Comparison of ENCODE assay signal across 8 cellular contexts in the genomic region with DNA sequence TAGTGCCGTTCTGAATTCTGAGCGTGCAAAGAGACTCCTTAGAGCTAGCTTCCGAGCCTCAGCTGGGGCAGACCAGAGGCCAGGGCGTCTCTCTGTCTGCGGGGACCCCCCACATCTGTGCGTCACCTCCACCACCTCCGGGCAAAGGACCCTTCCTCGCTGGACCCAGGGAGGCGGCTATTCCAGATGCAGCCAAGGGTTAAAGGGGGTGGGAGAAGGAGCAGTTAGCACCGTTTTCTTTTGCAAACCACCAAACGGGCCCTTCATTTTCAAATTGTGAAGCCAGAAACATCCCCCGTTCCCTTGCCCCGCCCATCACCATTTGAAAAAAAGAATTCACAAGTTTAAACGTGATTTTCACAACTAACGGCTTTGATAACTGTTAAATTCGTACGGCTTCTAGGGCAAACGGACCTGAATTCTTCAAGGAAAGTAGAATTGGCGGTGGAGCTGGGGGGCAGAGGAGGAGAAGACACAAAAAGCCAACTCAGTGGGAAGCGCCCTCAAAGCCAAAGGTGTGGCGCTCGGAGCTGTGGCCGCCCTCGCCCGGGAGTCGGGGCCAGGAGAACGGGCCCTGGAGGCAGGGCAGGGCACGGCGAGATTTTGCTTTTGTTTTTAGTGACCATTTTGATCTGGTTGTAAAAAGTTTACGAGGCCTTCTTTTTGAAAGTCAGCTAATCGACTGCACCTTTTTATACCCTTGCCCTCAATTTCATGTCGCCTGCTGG. TPM values are rescaled to one million over a fixed set of nuclear protein-coding genes. Genes with fewer than 3 reads are reported as not detected.
A peak's percentile ranks its signal among the peaks of the same experiment; 100 is the strongest.
DNase-seq lines count a peak whose midpoint lies in the region; ATAC-seq and TF ChIP-seq lines count a peak whose summit lies in the region.

No MANE protein-coding gene starts in this region.

- no peaks in the 10 kb centered on the region for H3K27me3 ChIP-seq in MG63
- peaks cover 0 to 7% of the 10 kb centered on the region in 2 donors for H3K27me3 ChIP-seq in esophagus (ENCODE audit: control insufficient read depth in 1 of 2, insufficient read depth in 2 of 2, low read length in 2 of 2)

- intact Hi-C loops in natural killer cell (cut with micrococcal nuclease) (no loop called here), mucosa of descending colon (cut with DNase I, micrococcal nuclease) (loop anchor here (5.0 to 10.0 kb wide), 2 partner anchors 299 to 1031 kb away; no protein-coding TSS in a partner anchor)

- DNase-seq in AG09309 (ENCODE audit: low read depth) (no peak), MG63 (peak; percentile 75), natural killer cell (no peak), omental fat pad (ENCODE audit: low spot score) (no peak), mucosa of descending colon (no peak)

- no peaks in the 10 kb centered on the region for H3K36me3 Mint-ChIP-seq in natural killer cell

- H3K9me3 ChIP-seq in MG63 (no peaks in the 10 kb centered on the region), esophagus (ENCODE audit: control insufficient read depth in 2 of 2, insufficient read depth in 1 of 2, low read depth in 1 of 2, low read length in 1 of 2) (no peaks in the 10 kb centered on the region), mucosa of descending colon (no peaks in the 10 kb centered on the region)

- ATAC-seq in natural killer cell (peak in 1 of 3 donors; percentile 42), omental fat pad (ENCODE audit: low FRiP score) (no peak), GM21528 (IDR thresholded peaks at IDR 0.05; ENCODE audit: low FRiP score, unreplicated experiment) (no peak), GM21576 (IDR thresholded peaks at IDR 0.05; ENCODE audit: unreplicated experiment) (no peak), mucosa of descending colon (no peak)

- no peaks in the 10 kb centered on the region for H3K9me3 Mint-ChIP-seq in natural killer cell

- no peak overlapping the region for H3K27ac Mint-ChIP-seq in natural killer cell

- no peaks in the 10 kb centered on the region for H3K36me3 ChIP-seq in MG63
- H3K36me3 ChIP-seq in esophagus (ENCODE audit: control insufficient read depth in 2 of 2, insufficient read depth in 2 of 2, low read length in 1 of 2), result no peaks in the 10 kb centered on the region
- no peaks in the 10 kb centered on the region for H3K36me3 ChIP-seq in mucosa of descending colon (ENCODE audit: low read depth)

- H3K4me3 Mint-ChIP-seq in natural killer cell, result peak overlapping the region; percentile 77

- peak overlapping the region in 1 of 2 donors; percentile 75 for H3K27ac ChIP-seq in esophagus (ENCODE audit: low read depth in 2 of 2, low read length in 1 of 2)

- H3K4me3 ChIP-seq in AG09309 (ENCODE audit: control insufficient read depth, low read depth, low read length) (peak overlapping the region; percentile 81), MG63 (peak overlapping the region; percentile 65), esophagus (ENCODE audit: low read depth in 1 of 2, low read length in 2 of 2) (peak overlapping the region; percentile 26 to 61), mucosa of descending colon (no peak overlapping the region)

- peaks cover 57 to 67% of the 10 kb centered on the region in 2 donors for H3K27me3 Mint-ChIP-seq in natural killer cell (ENCODE audit: low read depth in 2 of 2)

- peaks cover 4 to 6% of the 10 kb centered on the region in 2 donors for H3K4me1 ChIP-seq in esophagus (ENCODE audit: control insufficient read depth in 2 of 2, insufficient read depth in 2 of 2, low read length in 1 of 2)
- peaks cover 38% of the 10 kb centered on the region for H3K4me1 ChIP-seq in mucosa of descending colon (ENCODE audit: low read depth)

- TF ChIP-seq CTCF in AG09309 (IDR thresholded peaks at IDR 0.05; ENCODE audit: control insufficient read depth, insufficient read depth, low read depth, low read length, missing control alignments) (peak; percentile 22), natural killer cell (IDR thresholded peaks at IDR 0.05) (no peak), omental fat pad (IDR thresholded peaks at IDR 0.05) (no peak), mucosa of descending colon (IDR thresholded peaks at IDR 0.05) (no peak)

- peaks cover 18 to 28% of the 10 kb centered on the region in 2 donors for H3K4me1 Mint-ChIP-seq in natural killer cell

- WGBS in esophagus, 2 donors, result 14% methylated on average over 32 of the region's 32 CpGs

RNA-seq across cellular contexts. Expression of gene PDGFRA, which starts 3.3 kb away (rescaled TPM):
- total RNA-seq in MG63 (2014; rRNA removed; shearing (Covaris generic); ENCODE audit: low replicate concordance), result 118 and 133 TPM in 2 replicates
- 1 to 10 TPM; 3.9 to 7.4 TPM for polyA plus RNA-seq in esophagus
- total RNA-seq in natural killer cell (under 1 TPM in 1 of 3 donors, not detected in 2; 0.05 TPM), omental fat pad (100 to 1,000 TPM; 135 to 272 (median 163) TPM), mucosa of descending colon (100 to 1,000 TPM in 1 of 3 donors, 10 to 100 TPM in 2; 31.6 to 110 (median 60.6) TPM)

Comparison
In these comparisons a context has a peak if more than half of its experiments do, and no peak if none do; other contexts are left out.
1. RNA of gene PDGFRA, which starts 3.3 kb away (total RNA-seq): 135 to 272 TPM in omental fat pad, 118 to 133 TPM in MG63 and 31.6 to 110 TPM in mucosa of descending colon; 0.05 TPM in natural killer cell; every median in the first group is over 10 times any median in the second.